16 cellular contexts compared by ENCODE assay signal in genomic region chr6:135940783-135941182, GRCh38.
DNase-seq lines count a peak whose midpoint lies in the region; ATAC-seq and TF ChIP-seq lines count a peak whose summit lies in the region.
"Had no signal": no experiment of that assay in that cellular context is flagged by ENCODE, and none has a peak within 500 bp of the region (broad histone marks: within the 10 kb centered on the region; RNA-seq: fewer than 3 reads in every experiment).

No MANE protein-coding gene starts in this region.

- intact Hi-C loops in IMR-90 (cut with micrococcal nuclease) (no loop called here), uterus (cut with DNase I; ENCODE audit: low total_unique reads) (no loop called here)

- no peak overlapping the region for H3K23ac ChIP-seq in IMR-90 (ENCODE audit: low read depth, low read length)
- H3K23ac ChIP-seq in mesendoderm (ENCODE audit: low read length): no peak overlapping the region

- no peak overlapping the region for H3K14ac ChIP-seq in IMR-90 (replicated peaks; ENCODE audit: low read depth, low read length)

- H3K9me3 ChIP-seq in IMR-90 (ENCODE audit: control insufficient read depth, insufficient read depth, low read length): no peaks in the 10 kb centered on the region
- no peaks in the 10 kb centered on the region for H3K9me3 ChIP-seq in uterus

- H2BK20ac ChIP-seq in IMR-90 (ENCODE audit: low read depth, low read length): no peak overlapping the region

- no peaks in the 10 kb centered on the region for H3K79me2 ChIP-seq in mesendoderm (ENCODE audit: control insufficient read depth, insufficient read depth, low read length)

- in situ Hi-C loops in IMR-90 (cut with MboI; ENCODE audit: low sequenced_read_pairs): no loop called here

- BruUV-seq in IMR-90 (replicated peaks; lab: Mats Ljungman, UMichigan): no TSS peak

- no CpG with 5 or more reads among the region's 4 CpGs for WGBS in IMR-90 (ENCODE audit: extremely low coverage in 2 of 2, insufficient read length in 1 of 2), 2 experiments
- no CpG with 5 or more reads among the region's 4 CpGs for WGBS in mesendoderm (ENCODE audit: extremely low coverage, insufficient coverage, low lambda C conversion rate)

- no peak overlapping the region; the same call in 2 of the 3 replicates for H2BK15ac ChIP-seq in IMR-90 (ENCODE audit: low read depth, low read length)
- H2BK15ac ChIP-seq in mesendoderm (replicated peaks; ENCODE audit: low read depth): no peak overlapping the region

- CTCF ChIA-PET in IMR-90 (lab: Yijun Ruan, JAX): no interaction called here

- H2AFZ ChIP-seq in IMR-90 (replicated peaks; ENCODE audit: low read length, poor library complexity): no peak overlapping the region
- H2AFZ ChIP-seq: GM23248 had no signal

- no peak for TF ChIP-seq RAD21 in IMR-90 (IDR thresholded peaks at IDR 0.05; ENCODE audit: low read length)

- H4K20me1 ChIP-seq in IMR-90 (ENCODE audit: insufficient read depth, low read length): no peaks in the 10 kb centered on the region

- H2AK9ac ChIP-seq in IMR-90 (replicated peaks; ENCODE audit: low read depth, low read length, poor library complexity): no peak overlapping the region

- no peak overlapping the region for H3K4me3 ChIP-seq in IMR-90 (ENCODE audit: insufficient read depth, low read depth, low read length)
- H3K4me3 ChIP-seq in uterus: no peak overlapping the region
- no peak overlapping the region for H3K4me3 ChIP-seq in mesendoderm (ENCODE audit: low read length)
- H3K4me3 ChIP-seq: GM23248 had no signal

- H3K4me1 ChIP-seq in IMR-90 (ENCODE audit: control insufficient read depth, insufficient read depth, low read length): peaks cover 23% of the 10 kb centered on the region
- H3K4me1 ChIP-seq in uterus: peaks cover 0 to 6% of the 10 kb centered on the region in 2 donors
- no peaks in the 10 kb centered on the region for H3K4me1 ChIP-seq in mesendoderm (ENCODE audit: control insufficient read depth, low read depth, low read length)

- H3K4me2 ChIP-seq in IMR-90 (ENCODE audit: low read depth, low read length): no peak overlapping the region
- no peak overlapping the region for H3K4me2 ChIP-seq in mesendoderm (ENCODE audit: low read length)

- dilution Hi-C loops in IMR-90 (cut with HindIII; ENCODE audit: low sequenced_read_pairs, unreplicated experiment): no loop called here

- H3K27me3 ChIP-seq in IMR-90 (ENCODE audit: control insufficient read depth, insufficient read depth, low read length): no peaks in the 10 kb centered on the region
- H3K27me3 ChIP-seq in uterus: no peaks in the 10 kb centered on the region
- no peaks in the 10 kb centered on the region for H3K27me3 ChIP-seq in mesendoderm (ENCODE audit: insufficient read depth, low read length, poor library complexity)

- no peak overlapping the region for H4K5ac ChIP-seq in IMR-90 (ENCODE audit: low read depth, low read length)
- H4K5ac ChIP-seq in mesendoderm (ENCODE audit: low read length): no peak overlapping the region

- H2BK120ac ChIP-seq in IMR-90 (ENCODE audit: low read depth, low read length) (no peak overlapping the region), mesendoderm (ENCODE audit: low read depth, low read length) (no peak overlapping the region)

- TF ChIP-seq POLR2A in IMR-90 (IDR thresholded peaks at IDR 0.05; ENCODE audit: low read depth, low read length) (no peak), uterus (IDR thresholded peaks at IDR 0.05) (no peak)

- TF ChIP-seq CTCF in IMR-90 (conservative IDR thresholded peaks at IDR 0.05; ENCODE audit: low read depth, low read length): no peak
- no peak for TF ChIP-seq CTCF in uterus (IDR thresholded peaks at IDR 0.05)

- H3K79me1 ChIP-seq in IMR-90 (ENCODE audit: low read depth in 1 of 2, low read length in 2 of 2) (peaks cover 40 to 51% of the 10 kb centered on the region in 2 experiments), mesendoderm (ENCODE audit: low read length) (no peaks in the 10 kb centered on the region)

- no peak overlapping the region for H4K91ac ChIP-seq in IMR-90 (ENCODE audit: insufficient read depth, low read depth, low read length)

- no peak overlapping the region for H3K27ac ChIP-seq in IMR-90 (ENCODE audit: insufficient read depth, low read length)
- peak overlapping the region; percentile 86 to 92 for H3K27ac ChIP-seq in uterus
- H3K27ac ChIP-seq in mesendoderm (ENCODE audit: low read depth, low read length): no peak overlapping the region
- H3K27ac ChIP-seq: GM23248 had no signal

- no peak overlapping the region for H4K8ac ChIP-seq in IMR-90 (ENCODE audit: low read depth in 2 of 2, low read length in 2 of 2)
- no peak overlapping the region for H4K8ac ChIP-seq in mesendoderm (ENCODE audit: low read depth, low read length)

- H3K9ac ChIP-seq in IMR-90 (ENCODE audit: low read depth, low read length) (no peak overlapping the region), mesendoderm (ENCODE audit: low read length) (no peak overlapping the region)
- H3K9ac ChIP-seq: GM23248 had no signal

- H3K9me1 ChIP-seq in IMR-90 (ENCODE audit: insufficient read depth, low read length): peaks cover 9% of the 10 kb centered on the region

- POLR2A ChIA-PET in IMR-90 (lab: Charles Lee; ENCODE audit: unreplicated experiment): no interaction called here

- H2AK5ac ChIP-seq in IMR-90 (ENCODE audit: low read depth, low read length): no peak overlapping the region
- H2AK5ac ChIP-seq in mesendoderm (ENCODE audit: low read length): no peak overlapping the region

- DNase-seq in IMR-90 (no peak), fibroblast of peridontal ligament (ENCODE audit: extremely low read depth) (peak; percentile 22), uterus (no peak), mesendoderm (no peak)
- DNase-seq: 8988T; C1 segment of cervical spinal cord; Calu3; CD4-positive, alpha-beta memory T cell; COR-L47; DMS153; DND-41; H7 had no signal

- H3K36me3 ChIP-seq in IMR-90 (ENCODE audit: control insufficient read depth, insufficient read depth, low read length): no peaks in the 10 kb centered on the region; the same call in none of the 2 replicates
- no peaks in the 10 kb centered on the region for H3K36me3 ChIP-seq in uterus
- no peaks in the 10 kb centered on the region for H3K36me3 ChIP-seq in mesendoderm (ENCODE audit: control insufficient read depth, insufficient read depth, low read length)

- H2BK5ac ChIP-seq in IMR-90 (ENCODE audit: low read depth, low read length, poor library complexity, severe bottlenecking): peak overlapping the region; percentile 33
- no peak overlapping the region for H2BK5ac ChIP-seq in mesendoderm (ENCODE audit: low read length)

- no peak for ATAC-seq in IMR-90 (ENCODE audit: low read depth)
- no peak for ATAC-seq in HG02763 (IDR thresholded peaks at IDR 0.05; ENCODE audit: unreplicated experiment)
- ATAC-seq in GM21528 (IDR thresholded peaks at IDR 0.05; ENCODE audit: low FRiP score, unreplicated experiment): no peak
- ATAC-seq: HCT116 had no signal

- H3K18ac ChIP-seq in IMR-90 (ENCODE audit: low read depth, low read length): peak overlapping the region; percentile 55; the same call in 1 of the 2 replicates
- H3K18ac ChIP-seq in mesendoderm (ENCODE audit: low read length): no peak overlapping the region

- H3K4ac ChIP-seq in IMR-90 (ENCODE audit: low read depth, low read length): no peak overlapping the region
- H3K4ac ChIP-seq in mesendoderm (ENCODE audit: low read depth, low read length): no peak overlapping the region

- H3K56ac ChIP-seq in IMR-90 (ENCODE audit: extremely low read depth, insufficient read depth, low read length) (no peak overlapping the region), mesendoderm (ENCODE audit: low read length) (no peak overlapping the region)

TF ChIP-seq in IMR-90, 13 proteins besides CTCF, POLR2A, EP300 and RAD21:
- TF ChIP-seq FOS (IDR thresholded peaks at IDR 0.05; ENCODE audit: low read depth, low read length): no peak
- no peak for TF ChIP-seq ELK1 (IDR thresholded peaks at IDR 0.05; ENCODE audit: borderline replicate concordance, low read depth, low read length)
- no peak for TF ChIP-seq NFE2L2 (IDR thresholded peaks at IDR 0.05; ENCODE audit: low read depth, low read length)
- no peak for TF ChIP-seq RCOR1 (IDR thresholded peaks at IDR 0.05; ENCODE audit: insufficient replicate concordance, low read length)
- no peak for TF ChIP-seq MAZ (IDR thresholded peaks at IDR 0.05; ENCODE audit: borderline replicate concordance, low read depth, low read length)
- no peak for TF ChIP-seq MAFK (IDR thresholded peaks at IDR 0.05; ENCODE audit: low read depth, low read length)
- TF ChIP-seq RFX5 (IDR thresholded peaks at IDR 0.05; ENCODE audit: low read depth, low read length): no peak
- TF ChIP-seq CEBPB (IDR thresholded peaks at IDR 0.05; ENCODE audit: low read depth, low read length): no peak
- no peak for TF ChIP-seq CHD1 (IDR thresholded peaks at IDR 0.05; ENCODE audit: low read depth, low read length)
- TF ChIP-seq MXI1 (IDR thresholded peaks at IDR 0.05; ENCODE audit: borderline replicate concordance, low read depth, low read length): no peak
- no peak for TF ChIP-seq SMC3 (IDR thresholded peaks at IDR 0.05; ENCODE audit: low read depth, low read length)
- no peak for TF ChIP-seq USF2 (IDR thresholded peaks at IDR 0.05; ENCODE audit: low read depth, low read length)
TF ChIP-seq in IMR-90: peak in this region for 0.

Comparison
In these comparisons a context has a peak if more than half of its experiments do, and no peak if none do; other contexts are left out.
1. H3K27ac ChIP-seq: peak in uterus (2 of 2); none in IMR-90 (single experiment) and mesendoderm (single experiment).